In the genomic region with DNA sequence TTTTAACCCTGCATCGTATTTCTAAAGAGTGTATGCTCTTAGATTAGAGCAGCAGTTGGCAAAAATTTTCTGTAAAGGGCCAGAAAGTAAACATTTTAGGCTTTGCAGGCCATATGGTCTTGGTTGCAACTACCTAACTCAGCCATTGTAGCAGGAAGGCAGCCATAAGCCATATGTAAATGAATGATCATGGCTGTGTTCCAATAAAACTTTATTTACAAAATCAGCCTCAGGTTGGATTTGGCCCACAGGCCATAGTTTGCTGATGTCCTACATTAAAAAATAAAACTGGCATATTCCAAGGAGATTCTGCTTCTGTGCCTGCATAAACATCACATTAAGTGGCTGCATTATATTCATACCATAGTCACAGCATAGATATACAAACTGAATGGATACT, we compare ENCODE assay signal across 1 cellular context.
A peak's percentile ranks its signal among the peaks of the same experiment; 100 is the strongest.
TF ChIP-seq lines count a peak whose summit lies in the region.

No MANE protein-coding gene starts in this region.

TF ChIP-seq in GM12878, 131 proteins besides CTCF, POLR2A, EP300 and RAD21:
- TF ChIP-seq, protein P1, sequence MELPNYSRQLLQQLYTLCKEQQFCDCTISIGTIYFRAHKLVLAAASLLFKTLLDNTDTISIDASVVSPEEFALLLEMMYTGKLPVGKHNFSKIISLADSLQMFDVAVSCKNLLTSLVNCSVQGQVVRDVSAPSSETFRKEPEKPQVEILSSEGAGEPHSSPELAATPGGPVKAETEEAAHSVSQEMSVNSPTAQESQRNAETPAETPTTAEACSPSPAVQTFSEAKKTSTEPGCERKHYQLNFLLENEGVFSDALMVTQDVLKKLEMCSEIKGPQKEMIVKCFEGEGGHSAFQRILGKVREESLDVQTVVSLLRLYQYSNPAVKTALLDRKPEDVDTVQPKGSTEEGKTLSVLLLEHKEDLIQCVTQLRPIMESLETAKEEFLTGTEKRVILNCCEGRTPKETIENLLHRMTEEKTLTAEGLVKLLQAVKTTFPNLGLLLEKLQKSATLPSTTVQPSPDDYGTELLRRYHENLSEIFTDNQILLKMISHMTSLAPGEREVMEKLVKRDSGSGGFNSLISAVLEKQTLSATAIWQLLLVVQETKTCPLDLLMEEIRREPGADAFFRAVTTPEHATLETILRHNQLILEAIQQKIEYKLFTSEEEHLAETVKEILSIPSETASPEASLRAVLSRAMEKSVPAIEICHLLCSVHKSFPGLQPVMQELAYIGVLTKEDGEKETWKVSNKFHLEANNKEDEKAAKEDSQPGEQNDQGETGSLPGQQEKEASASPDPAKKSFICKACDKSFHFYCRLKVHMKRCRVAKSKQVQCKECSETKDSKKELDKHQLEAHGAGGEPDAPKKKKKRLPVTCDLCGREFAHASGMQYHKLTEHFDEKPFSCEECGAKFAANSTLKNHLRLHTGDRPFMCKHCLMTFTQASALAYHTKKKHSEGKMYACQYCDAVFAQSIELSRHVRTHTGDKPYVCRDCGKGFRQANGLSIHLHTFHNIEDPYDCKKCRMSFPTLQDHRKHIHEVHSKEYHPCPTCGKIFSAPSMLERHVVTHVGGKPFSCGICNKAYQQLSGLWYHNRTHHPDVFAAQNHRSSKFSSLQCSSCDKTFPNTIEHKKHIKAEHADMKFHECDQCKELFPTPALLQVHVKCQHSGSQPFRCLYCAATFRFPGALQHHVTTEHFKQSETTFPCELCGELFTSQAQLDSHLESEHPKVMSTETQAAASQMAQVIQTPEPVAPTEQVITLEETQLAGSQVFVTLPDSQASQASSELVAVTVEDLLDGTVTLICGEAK (IDR thresholded peaks at IDR 0.05; ENCODE audit: borderline replicate concordance) = peak; percentile 67
- TF ChIP-seq RB1 (IDR thresholded peaks at IDR 0.05; ENCODE audit: borderline replicate concordance) (no peak), NR2C1 (IDR thresholded peaks at IDR 0.05) (no peak), REST (IDR thresholded peaks at IDR 0.05; ENCODE audit: low read depth, low read length) (no peak)
